8 cellular contexts compared by ENCODE assay signal in the genomic region with DNA sequence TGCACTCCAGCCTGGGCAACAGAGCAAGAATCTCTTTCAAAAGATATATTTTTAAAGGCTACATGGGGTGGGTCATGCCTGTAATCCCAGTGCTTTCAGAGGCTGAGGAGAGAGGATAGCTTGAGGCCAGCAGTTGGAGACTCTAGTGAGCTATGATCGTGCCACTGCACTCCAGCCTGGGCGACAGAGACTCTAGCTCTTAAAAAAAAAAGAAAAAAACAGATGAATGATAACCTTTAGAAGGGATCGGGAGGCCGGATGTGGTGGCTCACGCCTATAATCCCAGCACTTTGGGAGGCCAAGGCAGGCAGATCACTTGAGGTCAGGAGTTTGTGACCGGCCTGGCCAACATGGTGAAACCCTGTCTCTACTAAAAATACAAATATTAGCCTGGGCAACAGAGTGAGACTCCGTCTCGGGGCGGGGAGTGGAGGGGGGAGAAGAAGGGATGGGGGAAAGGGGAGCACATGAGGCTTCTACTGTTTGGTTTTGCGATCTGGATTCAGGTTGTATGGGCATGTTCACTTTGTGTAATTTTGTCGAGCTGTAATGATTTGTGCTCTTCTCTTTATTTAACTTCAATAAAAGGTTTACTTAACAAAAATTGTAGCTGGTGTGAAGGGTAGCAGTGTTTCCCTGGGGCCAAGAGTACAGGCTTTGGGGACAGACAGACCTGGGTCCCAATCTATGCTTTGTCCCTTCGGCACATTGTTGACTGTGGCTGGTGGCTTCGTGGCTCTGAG. TPM values are rescaled to one million over a fixed set of nuclear protein-coding genes. Genes with fewer than 3 reads are reported as not detected.
A peak's percentile ranks its signal among the peaks of the same experiment; 100 is the strongest.
DNase-seq lines count a peak whose midpoint lies in the region; ATAC-seq and TF ChIP-seq lines count a peak whose summit lies in the region.

No MANE protein-coding gene starts in this region.

- H3F3A ChIP-seq in SU-DHL-6 (ENCODE audit: insufficient read depth), result peaks cover 7% of the 10 kb centered on the region; the same call in 1 of the 2 replicates

- peak; percentile 26 for DNase-seq in GM12865 (ENCODE audit: low read depth)
- no peak for DNase-seq in esophagus squamous epithelium (lab: John Stamatoyannopoulos, UW)
- DNase-seq in SW 1271 (lab: John Stamatoyannopoulos, UW), result no peak
- no peak for DNase-seq in GM10248 (ENCODE audit: extremely low spot score)
- no peak for DNase-seq in posterior vena cava (ENCODE audit: low spot score)

- TF ChIP-seq POLR2A in esophagus squamous epithelium (IDR thresholded peaks at IDR 0.05), result no peak

- peak overlapping the region; percentile 78 for H3K27ac ChIP-seq in SU-DHL-6 (ENCODE audit: low read depth, low read length)
- H3K27ac ChIP-seq in esophagus squamous epithelium, result peak overlapping the region; percentile 94 to 95 (median 94)
- peak overlapping the region; percentile 85 for H3K27ac ChIP-seq in rectal smooth muscle tissue (ENCODE audit: low read depth, low read length)

- CTCF ChIA-PET in GM10248 (lab: Yijun Ruan, JAX), result interaction anchor here (0.6 to 3.9 kb wide), 35 partner anchors 8 to 309 kb away, joined by 3 to 30 read pairs (median 5); a partner anchor contains a TSS

- peak overlapping the region; percentile 79 for H2AFZ ChIP-seq in SU-DHL-6 (ENCODE audit: low read depth, low read length, severe bottlenecking)

- peak overlapping the region; percentile 83 for H3K4me3 ChIP-seq in GM12865 (ENCODE audit: low read depth, low read length)
- H3K4me3 ChIP-seq in SU-DHL-6 (ENCODE audit: insufficient read depth, low read length, poor library complexity, severe bottlenecking), result peak overlapping the region; percentile 54
- peak overlapping the region; percentile 65 to 87 (median 81) for H3K4me3 ChIP-seq in esophagus squamous epithelium
- H3K4me3 ChIP-seq in rectal smooth muscle tissue (ENCODE audit: low read length), result peak overlapping the region; percentile 85

- POLR2A ChIA-PET in GM10248 (lab: Yijun Ruan, JAX), result interaction anchor here (0.7 to 1.5 kb wide), 5 partner anchors 9 to 27 kb away, joined by 3 to 10 read pairs (median 6); a partner anchor contains a TSS

- no peak for ATAC-seq in GM21528 (IDR thresholded peaks at IDR 0.05; ENCODE audit: low FRiP score, unreplicated experiment)

- H3K79me2 ChIP-seq in SU-DHL-6 (ENCODE audit: insufficient read depth, low read length), result peaks cover 21% of the 10 kb centered on the region

- 49 to 53% methylated on average over 12 to 13 of the region's 13 CpGs for WGBS in esophagus squamous epithelium, 2 donors

- no peaks in the 10 kb centered on the region for H4K20me1 ChIP-seq in SU-DHL-6 (ENCODE audit: low read depth, low read length)

- H3K36me3 ChIP-seq in SU-DHL-6 (ENCODE audit: low read length) (no peaks in the 10 kb centered on the region), esophagus squamous epithelium (peaks cover 12 to 28% (median 14%) of the 10 kb centered on the region in 3 donors), rectal smooth muscle tissue (ENCODE audit: control insufficient read depth, insufficient read depth, low read length) (peaks cover 16% of the 10 kb centered on the region)

- TF ChIP-seq CTCF in GM12865 (IDR thresholded peaks at IDR 0.05; ENCODE audit: insufficient read depth, low read depth, low read length, missing control alignments), result no peak
- TF ChIP-seq CTCF in SU-DHL-6 (IDR thresholded peaks at IDR 0.05; ENCODE audit: insufficient read depth, low read length, poor library complexity, severe bottlenecking), result no peak
- TF ChIP-seq CTCF in esophagus squamous epithelium (IDR thresholded peaks at IDR 0.05), result no peak
- TF ChIP-seq CTCF in GM10248 (IDR thresholded peaks at IDR 0.05; ENCODE audit: control extremely low read depth, extremely low read depth, low read depth, missing control alignments), result no peak

- H3K9ac ChIP-seq in SU-DHL-6 (ENCODE audit: low read length) (peak overlapping the region; percentile 84), rectal smooth muscle tissue (ENCODE audit: low read length) (peak overlapping the region; percentile 82)

- intact Hi-C loops in esophagus squamous epithelium (cut with DNase I) (no loop called here), posterior vena cava (cut with DNase I) (loop anchor here (5.0 to 10.0 kb wide), 2 partner anchors 125 to 1772 kb away; a partner anchor contains a TSS)

- H3K27me3 ChIP-seq in SU-DHL-6 (ENCODE audit: low read length), result no peaks in the 10 kb centered on the region
- H3K27me3 ChIP-seq in esophagus squamous epithelium, result no peaks in the 10 kb centered on the region
- H3K27me3 ChIP-seq in rectal smooth muscle tissue (ENCODE audit: control insufficient read depth, insufficient read depth, low read length), result no peaks in the 10 kb centered on the region

- H3K9me3 ChIP-seq in SU-DHL-6 (ENCODE audit: insufficient read depth, low read length) (no peaks in the 10 kb centered on the region), esophagus squamous epithelium (no peaks in the 10 kb centered on the region)

- peak overlapping the region; percentile 88 for H3K4me2 ChIP-seq in SU-DHL-6 (ENCODE audit: low read depth, low read length, poor library complexity, severe bottlenecking)

- no peaks in the 10 kb centered on the region for H3K9me2 ChIP-seq in SU-DHL-6 (replicated peaks; ENCODE audit: insufficient read depth, low read length)

- H3K4me1 ChIP-seq in esophagus squamous epithelium (peaks cover 18 to 30% (median 19%) of the 10 kb centered on the region in 3 donors), rectal smooth muscle tissue (ENCODE audit: control insufficient read depth, insufficient read depth, low read length) (peaks cover 11% of the 10 kb centered on the region)

RNA-seq across cellular contexts. Expression of a gene that starts 1.1 kb away (rescaled TPM):
- 100 to 1,000 TPM in 1 of 4 donors, 10 to 100 TPM in 3; 80.1 to 112 (median 94.8) TPM for total RNA-seq in esophagus squamous epithelium
- total RNA-seq in posterior vena cava, result 10 to 100 TPM; 59.0 to 67.1 TPM

RNA-seq across cellular contexts. Expression of a gene that starts 27.0 kb away (rescaled TPM):
- total RNA-seq in esophagus squamous epithelium (1 to 10 TPM in 1 of 4 donors, under 1 TPM in 3; 0.53 to 2.5 (median 0.80) TPM), posterior vena cava (1 to 10 TPM; 5.7 to 5.9 TPM)

RNA-seq across cellular contexts. Expression of a gene that starts 35.4 kb away (rescaled TPM):
- total RNA-seq in esophagus squamous epithelium (10 to 100 TPM in 3 of 4 donors, 1 to 10 TPM in 1; 5.7 to 79.9 (median 41.0) TPM), posterior vena cava (10 to 100 TPM; 42.1 to 98.8 TPM)
